ENCODE assay signal across 1 cellular context in the genomic region with DNA sequence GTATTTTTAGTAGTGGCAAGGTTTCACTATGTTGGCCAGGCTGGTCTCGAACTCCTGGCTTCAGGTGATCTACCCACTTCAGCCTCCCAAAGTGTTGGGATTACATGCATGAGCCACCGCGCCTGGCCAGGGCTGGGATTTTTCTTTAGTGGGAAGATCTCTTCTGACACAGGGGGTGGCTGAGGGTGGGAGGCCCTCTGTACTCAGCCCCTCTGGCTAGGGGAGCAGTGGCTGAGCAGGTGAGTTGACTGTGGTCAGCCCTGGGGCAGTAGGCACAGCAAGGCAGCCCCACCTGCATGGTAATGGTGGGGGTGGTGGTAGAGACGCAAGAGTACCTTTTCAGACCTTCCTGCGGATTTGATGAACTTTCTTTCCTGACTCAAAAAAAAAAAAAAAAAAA.
TF ChIP-seq lines count a peak whose summit lies in the region.

No MANE protein-coding gene starts in this region.

TF ChIP-seq in GM23338, 12 proteins besides CTCF, POLR2A, EP300 and RAD21 (continued from another document):
- TF ChIP-seq EZH2 (IDR thresholded peaks at IDR 0.05; ENCODE audit: low read depth, unreplicated experiment): no peak
- no peak for TF ChIP-seq ZNF114 (CRISPR knock-in tag; IDR thresholded peaks at IDR 0.05)
